7 cellular contexts compared by ENCODE assay signal in genomic region chr19:49119411-49120324, GRCh38. TPM values are rescaled to one million over a fixed set of nuclear protein-coding genes. Genes with fewer than 3 reads are reported as not detected.
A peak's percentile ranks its signal among the peaks of the same experiment; 100 is the strongest.
DNase-seq lines count a peak whose midpoint lies in the region; ATAC-seq and TF ChIP-seq lines count a peak whose summit lies in the region.

Gene PPFIA3, plus strand, starts transcription at chr19:49119544. Its CDS starts 8,330 bp downstream, at chr19:49127874.

- peak within 1 kb of the TSS; percentile 90 for H2AFZ ChIP-seq in GM23338

- H3K4me3 Mint-ChIP-seq in GM23338: peak within 1 kb of the TSS; percentile 73

- no peaks in the 10 kb centered on the region for H3K79me2 ChIP-seq in GM23338 (replicated peaks; ENCODE audit: insufficient read depth)

- no peak for TF ChIP-seq POLR2A in breast epithelium (IDR thresholded peaks at IDR 0.05)

- H3K4me1 ChIP-seq in GM23338 (ENCODE audit: insufficient read depth) (peaks cover 8% of the 10 kb centered on the region), breast epithelium (peaks cover 0 to 12% of the 10 kb centered on the region in 2 donors)

- peak; percentile 73 for DNase-seq in GM23338 (ENCODE audit: low spot score)
- DNase-seq in breast epithelium (ENCODE audit: low spot score in 2 of 2): peak in 1 of 2 donors; percentile 72
- DNase-seq in iPS-NIHi11 (ENCODE audit: low spot score): peak; percentile 75
- DNase-seq in skeletal muscle cell (ENCODE audit: low read depth): no peak
- DNase-seq in A172 (ENCODE audit: low spot score): no peak
- DNase-seq in NCI-H510A (lab: John Stamatoyannopoulos, UW): no peak

- TF ChIP-seq CTCF in GM23338 (conservative IDR thresholded peaks at IDR 0.05; ENCODE audit: low read depth in 2 of 2) (no peak), breast epithelium (IDR thresholded peaks at IDR 0.05) (no peak)

- intact Hi-C loops in breast epithelium (cut with DNase I; ENCODE audit: low total_unique reads): loop anchor here (5.0 kb wide), 1 partner anchor 1422 kb away; no protein-coding TSS in a partner anchor

- H3K9me3 ChIP-seq in breast epithelium: no peaks in the 10 kb centered on the region

- peak within 1 kb of the TSS; percentile 91 for H3K4me2 ChIP-seq in GM23338

- H3K27ac Mint-ChIP-seq in GM23338: peak within 1 kb of the TSS; percentile 38

- ATAC-seq in GM23338: peak; percentile 40

- H3K36me3 ChIP-seq in GM23338 (ENCODE audit: insufficient read depth) (no peaks in the 10 kb centered on the region), breast epithelium (no peaks in the 10 kb centered on the region)

- H4K20me1 ChIP-seq in GM23338 (replicated peaks; ENCODE audit: insufficient read depth): no peaks in the 10 kb centered on the region; the same call in 1 of the 2 replicates

- no peaks in the 10 kb centered on the region for H3K9me3 Mint-ChIP-seq in GM23338

- no peaks in the 10 kb centered on the region for H3K9me2 ChIP-seq in GM23338 (ENCODE audit: insufficient read depth)

- H3K36me3 Mint-ChIP-seq in GM23338 (ENCODE audit: low read depth): no peaks in the 10 kb centered on the region; the same call in 2 of the 3 replicates

- peaks cover 5% of the 10 kb centered on the region; the same call in 1 of the 2 replicates for H3F3A ChIP-seq in GM23338 (replicated peaks; ENCODE audit: low read depth)

- peaks cover 52% of the 10 kb centered on the region for H3K27me3 Mint-ChIP-seq in GM23338 (ENCODE audit: insufficient read depth, low read depth, poor library complexity)

- H3K27me3 ChIP-seq in GM23338 (ENCODE audit: insufficient read depth): peaks cover 42% of the 10 kb centered on the region
- no peaks in the 10 kb centered on the region for H3K27me3 ChIP-seq in breast epithelium

- H3K4me3 ChIP-seq in GM23338 (peak within 1 kb of the TSS; percentile 84), breast epithelium (peak within 1 kb of the TSS; percentile 52 to 73 (median 65)), skeletal muscle cell (ENCODE audit: low read depth, low read length) (peak within 1 kb of the TSS; percentile 70)

- peaks cover 10% of the 10 kb centered on the region for H3K4me1 Mint-ChIP-seq in GM23338

- H3K27ac ChIP-seq in GM23338 (ENCODE audit: low read depth): no peak within 1 kb of the TSS
- peak within 1 kb of the TSS; percentile 97 to 98 for H3K27ac ChIP-seq in breast epithelium

TF ChIP-seq in GM23338, 12 proteins besides CTCF, POLR2A, EP300 and RAD21:
- no peak for TF ChIP-seq ETS1 (IDR thresholded peaks at IDR 0.05)
- peak; percentile 91 for TF ChIP-seq REST (IDR thresholded peaks at IDR 0.05; ENCODE audit: unreplicated experiment)
TF ChIP-seq in GM23338: peak in this region for 1.

TF ChIP-seq in PFSK-1, 5 proteins besides CTCF, POLR2A, EP300 and RAD21:
- peak; percentile 96 to 98 for TF ChIP-seq REST (IDR thresholded peaks at IDR 0.05; ENCODE audit: insufficient read depth in 1 of 2, low read depth in 2 of 2, low read length in 2 of 2)
- peak; percentile 97; the same call in 1 of the 2 replicates for TF ChIP-seq SIN3A (IDR thresholded peaks at IDR 0.05; ENCODE audit: borderline replicate concordance, insufficient read depth, low read length)
- no peak for TF ChIP-seq POLR2AphosphoS5 (IDR thresholded peaks at IDR 0.05; ENCODE audit: low read depth, low read length)
- peak; percentile 67 for TF ChIP-seq FOXP2 (optimal IDR thresholded peaks at IDR 0.05; ENCODE audit: borderline replicate concordance, extremely low read depth, extremely low read length, insufficient read depth)
- no peak for TF ChIP-seq TAF1 (IDR thresholded peaks at IDR 0.05; ENCODE audit: borderline replicate concordance, insufficient read depth, low read length)

RNA-seq across cellular contexts. Expression of gene PPFIA3, which starts in this region (rescaled TPM):
- 22.6 and 29.7 TPM in 2 replicates for total RNA-seq in GM23338 (2014; rRNA removed; shearing (Covaris generic))
- polyA plus RNA-seq in GM23338 (2016; fragmentation: Nextera tagmentation; extraction: Ambion mirVana): 21.3 and 25.4 TPM in 2 replicates
- 26.6 TPM for polyA plus RNA-seq in PFSK-1 (2012; ENCODE audit: insufficient read length, low read depth)
- total RNA-seq in breast epithelium: 1 to 10 TPM; 3.4 to 6.2 (median 3.4) TPM
- total RNA-seq in A172 (2014; rRNA removed; shearing (Covaris generic)): 3.4 and 4.7 TPM in 2 replicates

Comparison
In these comparisons a context has a peak if more than half of its experiments do, and no peak if none do; other contexts are left out.
1. DNase-seq: peak in GM23338 (single experiment) and iPS-NIHi11 (single experiment); none in skeletal muscle cell (single experiment), A172 (single experiment) and NCI-H510A (single experiment).
2. Peak in every context shown above with its lines, with median percentiles within 50 percentile points of each other: H3K4me3 ChIP-seq.